8 cellular contexts compared by ENCODE assay signal in the genomic region with DNA sequence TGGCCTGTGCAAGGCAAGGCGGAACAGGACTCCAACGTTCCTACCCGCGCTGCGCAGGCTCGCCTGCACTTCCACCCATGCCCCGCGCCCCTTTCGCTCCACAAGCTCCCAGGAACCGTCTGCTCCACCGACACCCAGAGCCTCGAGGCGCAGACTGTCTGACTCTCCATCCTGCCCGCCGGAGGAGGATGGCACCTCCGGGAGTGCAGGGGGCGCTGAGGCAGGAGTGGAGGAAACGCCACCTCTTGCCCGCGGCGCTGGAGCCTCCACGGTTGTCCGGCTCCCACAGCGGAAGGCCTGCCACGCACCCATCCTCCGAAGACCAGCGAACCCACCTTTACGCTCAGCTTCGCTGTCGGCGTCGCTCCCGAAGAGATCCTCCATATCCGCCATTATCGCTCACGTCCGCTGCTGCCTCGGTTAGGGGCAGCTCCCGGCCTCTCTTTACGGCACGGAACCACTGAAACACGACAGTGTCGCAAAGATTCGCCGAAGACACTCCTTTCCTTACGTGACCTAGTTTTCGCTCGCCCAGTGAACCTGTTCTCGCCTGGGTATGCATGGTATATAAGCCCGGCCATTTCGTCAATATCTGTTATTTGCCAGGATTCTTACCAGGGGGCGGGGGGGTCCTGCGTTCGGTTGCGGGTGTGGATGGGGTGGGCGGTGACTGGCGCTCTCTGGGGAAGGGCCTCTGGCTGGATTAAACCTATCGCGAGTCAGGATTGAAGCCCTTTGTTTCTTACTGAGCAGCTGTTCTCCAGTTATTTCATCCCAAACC. TPM values are rescaled to one million over a fixed set of nuclear protein-coding genes. Genes with fewer than 3 reads are reported as not detected.
A peak's percentile ranks its signal among the peaks of the same experiment; 100 is the strongest.
DNase-seq lines count a peak whose midpoint lies in the region; ATAC-seq and TF ChIP-seq lines count a peak whose summit lies in the region.

Gene LEO1 (minus strand): TSS at position 426 of the 781 bp plus-strand sequence. CDS start 33 bp downstream, at position 393.

- H3K9me3 ChIP-seq in testis: no peaks in the 10 kb centered on the region

- WGBS in testis, 2 donors: 0% methylated on average over 17 to 59 of the region's 59 CpGs

- ATAC-seq in omental fat pad (ENCODE audit: low FRiP score): peak; percentile 97

- no peak for TF ChIP-seq POLR2A in testis (IDR thresholded peaks at IDR 0.05)

- peak within 1 kb of the TSS; percentile 93 for H3K4me3 ChIP-seq in GM08714 (ENCODE audit: low read length)
- H3K4me3 ChIP-seq in testis: peak within 1 kb of the TSS; percentile 75 to 88

- no peaks in the 10 kb centered on the region for H3K36me3 ChIP-seq in testis (ENCODE audit: low read depth, missing control alignments)

- peak within 1 kb of the TSS; percentile 96 for H3K4me3 Mint-ChIP-seq in HFFc6
- H3K4me3 Mint-ChIP-seq in activated naive CD4-positive, alpha-beta T cell treated with anti-CD3 and anti-CD28 coated beads, Interleukin-2, amount 10 ng/mL, durations not matched to agents 7 days and 5 days: peak within 1 kb of the TSS; percentile 95

- H3K27me3 ChIP-seq in testis: no peaks in the 10 kb centered on the region

- peak within 1 kb of the TSS; percentile 91 for H3K27ac Mint-ChIP-seq in HFFc6
- peak within 1 kb of the TSS; percentile 93 for H3K27ac Mint-ChIP-seq in activated naive CD4-positive, alpha-beta T cell treated with anti-CD3 and anti-CD28 coated beads, Interleukin-2, amount 10 ng/mL, durations not matched to agents 7 days and 5 days

- peak within 1 kb of the TSS; percentile 89 to 91 for H3K27ac ChIP-seq in testis

- TF ChIP-seq CTCF in HFFc6 (IDR thresholded peaks at IDR 0.05): peak; percentile 67
- TF ChIP-seq CTCF in omental fat pad (IDR thresholded peaks at IDR 0.05): no peak
- peak in 1 of 3 experiments; percentile 40 for TF ChIP-seq CTCF in testis (IDR thresholded peaks at IDR 0.05)

- CTCF ChIA-PET in activated naive CD4-positive, alpha-beta T cell treated with anti-CD3 and anti-CD28 coated beads, Interleukin-2, amount 10 ng/mL, durations not matched to agents 7 days and 5 days (lab: Charles Lee): interaction anchor here (0.9 to 2.2 kb wide), 5 partner anchors 9 to 237 kb away, joined by 3 to 12 read pairs (median 4); no protein-coding TSS in a partner anchor

- peak; percentile 98 for DNase-seq in HFFc6
- DNase-seq in NAMALWA (ENCODE audit: low spot score): peak; percentile 96
- DNase-seq in SK-N-DZ (ENCODE audit: low spot score): peak; percentile 98
- DNase-seq in activated naive CD4-positive, alpha-beta T cell treated with anti-CD3 and anti-CD28 coated beads, Interleukin-2, amount 10 ng/mL, durations not matched to agents 7 days and 5 days: peak; percentile 94
- DNase-seq in glomerular endothelial cell (ENCODE audit: extremely low read depth, low read depth, low spot score): peak; percentile 87
- DNase-seq in omental fat pad (ENCODE audit: low spot score): peak; percentile 64
- peak; percentile 97 for DNase-seq in testis

- H3K9me3 Mint-ChIP-seq in HFFc6: peaks cover 6% of the 10 kb centered on the region; the same call in 1 of the 2 replicates
- H3K9me3 Mint-ChIP-seq in activated naive CD4-positive, alpha-beta T cell treated with anti-CD3 and anti-CD28 coated beads, Interleukin-2, amount 10 ng/mL, durations not matched to agents 7 days and 5 days: peaks cover 9% of the 10 kb centered on the region

- intact Hi-C loops in testis (cut with DNase I; ENCODE audit: low total_unique reads): no loop called here

- peaks cover 17% of the 10 kb centered on the region for H3K4me1 Mint-ChIP-seq in HFFc6 (ENCODE audit: low read depth)
- H3K4me1 Mint-ChIP-seq in activated naive CD4-positive, alpha-beta T cell treated with anti-CD3 and anti-CD28 coated beads, Interleukin-2, amount 10 ng/mL, durations not matched to agents 7 days and 5 days: peaks cover 27% of the 10 kb centered on the region

- peaks cover 2% of the 10 kb centered on the region; the same call in 1 of the 2 replicates for H3K27me3 Mint-ChIP-seq in HFFc6 (ENCODE audit: insufficient read depth)
- H3K27me3 Mint-ChIP-seq in activated naive CD4-positive, alpha-beta T cell treated with anti-CD3 and anti-CD28 coated beads, Interleukin-2, amount 10 ng/mL, durations not matched to agents 7 days and 5 days: peaks cover 5% of the 10 kb centered on the region

- peaks cover 12% of the 10 kb centered on the region for H3K36me3 Mint-ChIP-seq in HFFc6 (ENCODE audit: low read depth)
- H3K36me3 Mint-ChIP-seq in activated naive CD4-positive, alpha-beta T cell treated with anti-CD3 and anti-CD28 coated beads, Interleukin-2, amount 10 ng/mL, durations not matched to agents 7 days and 5 days: peaks cover 22% of the 10 kb centered on the region

- H3K4me1 ChIP-seq in testis: no peaks in the 10 kb centered on the region

RNA-seq across cellular contexts. Expression of gene LEO1, which starts in this region (rescaled TPM):
- 10 to 100 TPM; 22.2 to 30.9 (median 27.5) TPM for total RNA-seq in HFFc6 (2021; fragmentation: NEBNext Ultra II Directional; extraction: Animal tissue kit (Norgen Biotek cat#: 25700))
- polyA plus RNA-seq in SK-N-DZ (2014; cell fraction: cytosol; rRNA removed): 35.2 and 38.3 TPM in 2 replicates
- polyA plus RNA-seq in SK-N-DZ (2014; cell fraction: nucleus; rRNA removed): 21.0 and 23.0 TPM in 2 replicates
- total RNA-seq in glomerular endothelial cell (20.1 and 30.6 TPM in 2 replicates), omental fat pad (10 to 100 TPM; 11.4 to 19.6 (median 15.0) TPM), testis (10 to 100 TPM; 20.7 to 21.0 TPM)
- 8.2 TPM for polyA plus RNA-seq in testis (ENCODE audit: insufficient read depth, low read depth, low replicate concordance)

Comparison
In these comparisons a context has a peak if more than half of its experiments do, and no peak if none do; other contexts are left out.
1. Peak in every context shown above with its lines: DNase-seq, ATAC-seq, H3K4me3 ChIP-seq and H3K27ac ChIP-seq.